ENCODE assay signal across 1 cellular context in genomic region chr19:35307990-35308389, GRCh38.
TF ChIP-seq lines count a peak whose summit lies in the region.

No MANE protein-coding gene starts in this region.

TF ChIP-seq in H1, 55 proteins besides CTCF, POLR2A, EP300 and RAD21:
- no peak for TF ChIP-seq CTBP2 (IDR thresholded peaks at IDR 0.05; ENCODE audit: borderline replicate concordance, insufficient read depth, insufficient read length, low read length)
- TF ChIP-seq BACH1 (IDR thresholded peaks at IDR 0.05; ENCODE audit: low read length): no peak
- no peak for TF ChIP-seq CHD1 (IDR thresholded peaks at IDR 0.05; ENCODE audit: low read depth, low read length)
